In the genomic region with DNA sequence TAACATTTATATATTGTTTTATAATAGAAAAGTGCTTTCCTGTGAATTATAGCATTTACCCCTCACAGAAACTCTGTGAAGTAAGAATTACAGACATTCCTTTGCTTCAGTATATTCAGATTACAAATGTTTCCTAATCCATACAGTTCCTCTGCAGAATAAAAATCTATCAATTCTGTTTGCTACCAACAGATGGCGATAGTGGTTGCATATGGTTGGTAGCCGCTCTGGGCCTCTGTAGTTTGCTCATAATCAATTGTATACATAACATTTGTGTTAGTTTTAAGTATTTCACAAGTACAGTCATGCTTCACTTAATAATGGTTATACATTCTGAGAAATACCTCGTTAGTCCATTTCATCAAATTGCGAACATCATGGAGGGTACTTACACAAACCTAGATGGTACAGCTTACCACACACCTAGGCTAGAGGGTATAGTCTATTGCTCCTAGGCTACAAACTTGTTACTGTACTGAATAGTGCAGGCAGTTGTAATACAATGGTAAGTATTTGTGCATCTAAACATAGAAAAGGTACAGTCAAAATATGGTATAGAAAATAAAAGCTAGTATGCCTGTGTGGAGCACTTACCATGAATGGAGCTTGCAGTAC, we compare ENCODE assay signal across 8 cellular contexts.
DNase-seq lines count a peak whose midpoint lies in the region; ATAC-seq and TF ChIP-seq lines count a peak whose summit lies in the region.

No MANE protein-coding gene starts in this region.

- H3K27ac ChIP-seq in neutrophil, result no peak overlapping the region

- no peaks in the 10 kb centered on the region for H3K27me3 ChIP-seq in neutrophil

- peak; percentile 58 for ATAC-seq in GM21390 (IDR thresholded peaks at IDR 0.05; ENCODE audit: unreplicated experiment)
- peak; percentile 52 for ATAC-seq in activated T-helper 17 cell treated with anti-CD3 and anti-CD28 coated beads, Interleukin-2, amount 50 U/mL, for 72 hours (replicated peaks)
- no peak for ATAC-seq in omental fat pad (ENCODE audit: low FRiP score)

- in situ Hi-C loops in KBM-7 (cut with MboI; ENCODE audit: low pct_unique_long_range_greater_than_20kb, low sequenced_read_pairs), result no loop called here

- H3K9me3 ChIP-seq in neutrophil, result no peaks in the 10 kb centered on the region

- no peaks in the 10 kb centered on the region for H3K27me3 Mint-ChIP-seq in activated T-helper 17 cell treated with anti-CD3 and anti-CD28 coated beads, Interleukin-2, amount 50 U/mL, for 72 hours

- TF ChIP-seq CTCF in neutrophil (IDR thresholded peaks at IDR 0.05) (peak; percentile 51), omental fat pad (IDR thresholded peaks at IDR 0.05) (no peak)

- H3K4me3 Mint-ChIP-seq in activated T-helper 17 cell treated with anti-CD3 and anti-CD28 coated beads, Interleukin-2, amount 50 U/mL, for 72 hours, result no peak overlapping the region

- no peaks in the 10 kb centered on the region for H3K9me3 Mint-ChIP-seq in activated T-helper 17 cell treated with anti-CD3 and anti-CD28 coated beads, Interleukin-2, amount 50 U/mL, for 72 hours

- DNase-seq in NCI-H1092 treated with DMSO at 0.1 percent for 48 hours (lab: John Stamatoyannopoulos, UW) (peak; percentile 43), NCI-H1092 (lab: John Stamatoyannopoulos, UW) (no peak), KBM-7 (peak; percentile 35), mesenteric fat pad (ENCODE audit: low spot score) (no peak), omental fat pad (ENCODE audit: low spot score) (no peak)

- H3K27ac Mint-ChIP-seq in activated T-helper 17 cell treated with anti-CD3 and anti-CD28 coated beads, Interleukin-2, amount 50 U/mL, for 72 hours, result no peak overlapping the region

- H3K4me1 Mint-ChIP-seq in activated T-helper 17 cell treated with anti-CD3 and anti-CD28 coated beads, Interleukin-2, amount 50 U/mL, for 72 hours, result no peaks in the 10 kb centered on the region

- H3K4me3 ChIP-seq in neutrophil (ENCODE audit: low read depth in 1 of 2, low read length in 1 of 2), result no peak overlapping the region

- H3K36me3 ChIP-seq in neutrophil, result no peaks in the 10 kb centered on the region

- H3K36me3 Mint-ChIP-seq in activated T-helper 17 cell treated with anti-CD3 and anti-CD28 coated beads, Interleukin-2, amount 50 U/mL, for 72 hours (ENCODE audit: low read depth), result no peaks in the 10 kb centered on the region

- H3K4me1 ChIP-seq in neutrophil (ENCODE audit: control insufficient read depth in 1 of 2, insufficient read depth in 1 of 2, low read depth in 1 of 2, low read length in 1 of 2), result peaks cover 17 to 20% of the 10 kb centered on the region in 2 experiments

Comparison
In these comparisons a context has a peak if more than half of its experiments do, and no peak if none do; other contexts are left out.
1. DNase-seq: peak in NCI-H1092 treated with DMSO at 0.1 percent for 48 hours (single experiment) and KBM-7 (single experiment); none in NCI-H1092 (single experiment), mesenteric fat pad (single experiment) and omental fat pad (single experiment).